Comparison of ENCODE assay signal across 8 cellular contexts in the genomic region with DNA sequence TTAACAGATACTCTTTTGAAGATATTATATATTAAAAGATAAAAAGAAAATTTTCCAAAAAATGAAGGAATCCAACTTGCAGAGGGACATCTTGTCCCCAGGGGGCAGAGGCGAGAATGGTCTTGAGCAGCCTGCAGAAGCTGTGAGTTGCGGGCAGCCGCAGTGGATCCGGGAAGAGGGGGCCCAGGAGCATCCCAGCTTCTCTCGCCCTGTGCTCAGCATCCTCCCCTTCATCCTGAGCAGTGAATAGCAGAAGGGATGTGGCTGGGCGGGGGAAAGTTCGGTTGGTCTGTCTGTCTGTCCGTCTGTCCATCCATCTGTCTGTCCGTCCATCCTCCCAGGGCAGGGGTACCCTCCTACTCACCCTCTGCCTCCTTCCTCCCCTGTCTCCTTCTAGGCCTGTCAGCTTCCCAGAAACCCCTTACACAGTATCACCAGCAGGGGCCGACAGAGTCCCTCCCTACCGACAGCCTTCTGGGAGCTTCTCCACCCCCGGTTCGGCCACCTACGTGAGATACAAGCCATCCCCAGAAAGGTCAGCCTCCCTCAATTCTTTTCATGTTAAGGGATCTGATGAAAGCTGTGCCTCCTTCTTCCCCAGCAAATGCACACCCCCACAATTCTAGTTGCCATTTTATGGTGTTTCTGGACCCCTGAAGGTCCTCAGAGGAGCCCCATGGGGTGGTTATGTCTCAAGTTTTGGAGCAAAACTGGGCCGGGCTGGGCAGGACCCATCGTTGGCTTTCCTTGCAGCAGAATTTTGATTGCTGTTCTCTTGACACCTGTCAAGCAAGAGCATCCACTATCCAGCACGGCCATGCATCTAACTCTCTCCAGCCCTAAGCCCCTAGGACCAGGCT.
A peak's percentile ranks its signal among the peaks of the same experiment; 100 is the strongest.
DNase-seq lines count a peak whose midpoint lies in the region; ATAC-seq and TF ChIP-seq lines count a peak whose summit lies in the region.

No MANE protein-coding gene starts in this region.

- H3K27me3 Mint-ChIP-seq in activated CD4-positive, alpha-beta memory T cell treated with anti-CD3 and anti-CD28 coated beads for 36 hours: no peaks in the 10 kb centered on the region

- TF ChIP-seq CTCF in 22Rv1 (IDR thresholded peaks at IDR 0.05) (peak; percentile 86), GM12875 (IDR thresholded peaks at IDR 0.05; ENCODE audit: borderline replicate concordance, insufficient read depth, low read depth, low read length) (peak; percentile 75), epithelial cell of esophagus (IDR thresholded peaks at IDR 0.05; ENCODE audit: insufficient read depth, low read depth, low read length, missing control alignments) (peak; percentile 89)

- DNase-seq in NCI-H226 (peak; percentile 19), epithelial cell of esophagus (ENCODE audit: low read depth) (peak; percentile 72), mucosa of gallbladder (ENCODE audit: low spot score) (peak; percentile 27), substantia nigra (lab: John Stamatoyannopoulos, UW) (peak in 48 of 49 donors; percentile 7 to 82 (median 52))
- DNase-seq in activated CD4-positive, alpha-beta memory T cell treated with anti-CD3 and anti-CD28 coated beads for 36 hours: peak; percentile 67

- no peaks in the 10 kb centered on the region for H3K9me3 Mint-ChIP-seq in activated CD4-positive, alpha-beta memory T cell treated with anti-CD3 and anti-CD28 coated beads for 36 hours

- peaks cover 2% of the 10 kb centered on the region for H3K36me3 Mint-ChIP-seq in activated CD4-positive, alpha-beta memory T cell treated with anti-CD3 and anti-CD28 coated beads for 36 hours

- H3K27ac ChIP-seq in 22Rv1: no peak overlapping the region
- H3K27ac ChIP-seq in substantia nigra (ENCODE audit: low read depth, low read length, poor library complexity, severe bottlenecking): peak overlapping the region; percentile 60

- H3K4me3 ChIP-seq in GM12875 (ENCODE audit: low read depth, low read length): no peak overlapping the region
- H3K4me3 ChIP-seq in epithelial cell of esophagus (ENCODE audit: low read length): no peak overlapping the region

- no peak for ATAC-seq in GM18909 (IDR thresholded peaks at IDR 0.05; ENCODE audit: poor library complexity, unreplicated experiment)

- intact Hi-C loops in activated CD4-positive, alpha-beta memory T cell treated with anti-CD3 and anti-CD28 coated beads for 36 hours (cut with micrococcal nuclease): no loop called here

- CTCF ChIA-PET in activated CD4-positive, alpha-beta memory T cell treated with anti-CD3 and anti-CD28 coated beads for 36 hours (lab: Charles Lee): interaction anchor here (0.5 to 3.0 kb wide), 18 partner anchors 8 to 886 kb away, joined by 3 to 21 read pairs (median 4); a partner anchor contains a TSS

- no peak overlapping the region for H3K27ac Mint-ChIP-seq in activated CD4-positive, alpha-beta memory T cell treated with anti-CD3 and anti-CD28 coated beads for 36 hours

- no peak overlapping the region for H3K4me3 Mint-ChIP-seq in activated CD4-positive, alpha-beta memory T cell treated with anti-CD3 and anti-CD28 coated beads for 36 hours

- H3K4me1 Mint-ChIP-seq in activated CD4-positive, alpha-beta memory T cell treated with anti-CD3 and anti-CD28 coated beads for 36 hours (ENCODE audit: low read depth): no peaks in the 10 kb centered on the region

- POLR2A ChIA-PET in activated CD4-positive, alpha-beta memory T cell treated with anti-CD3 and anti-CD28 coated beads for 36 hours (lab: Charles Lee): interaction anchor here (0.7 kb wide), 1 partner anchor 106 kb away, joined by 3 read pairs; no protein-coding TSS in a partner anchor

Comparison
In these comparisons a context has a peak if more than half of its experiments do, and no peak if none do; other contexts are left out.
1. DNase-seq: peak in every context shown above with its lines; median percentile 72 in epithelial cell of esophagus; 67 in activated CD4-positive, alpha-beta memory T cell treated with anti-CD3 and anti-CD28 coated beads for 36 hours; 52 in substantia nigra; 27 in mucosa of gallbladder; 19 in NCI-H226.